ENCODE assay signal across 9 cellular contexts in genomic region chr12:53791735-53792326, GRCh38. TPM values are rescaled to one million over a fixed set of nuclear protein-coding genes. Genes with fewer than 3 reads are reported as not detected.
DNase-seq lines count a peak whose midpoint lies in the region; ATAC-seq and TF ChIP-seq lines count a peak whose summit lies in the region.
"Had no signal": no experiment of that assay in that cellular context is flagged by ENCODE, and none has a peak within 500 bp of the region (broad histone marks: within the 10 kb centered on the region; RNA-seq: fewer than 3 reads in every experiment).

No MANE protein-coding gene starts in this region.

- H3K4me2 ChIP-seq in PC-3 (ENCODE audit: low read length), result no peak overlapping the region

- no peaks in the 10 kb centered on the region for H3K36me3 ChIP-seq in PC-3 (ENCODE audit: low read depth, low read length)
- no peaks in the 10 kb centered on the region for H3K36me3 ChIP-seq in brain microvascular endothelial cell (replicated peaks)

- H3K27ac ChIP-seq in PC-3 (ENCODE audit: low read length) (no peak overlapping the region), brain microvascular endothelial cell (no peak overlapping the region)

- H4K20me1 ChIP-seq in PC-3 (ENCODE audit: low read length), result no peaks in the 10 kb centered on the region

- H3K4me3 Mint-ChIP-seq in progenitor cell of endocrine pancreas (ENCODE audit: low read depth), result no peak overlapping the region
- H3K4me3 Mint-ChIP-seq: naive B cell had no signal

- H3K9ac ChIP-seq in PC-3 (ENCODE audit: low read length), result no peak overlapping the region

- in situ Hi-C loops in brain microvascular endothelial cell (cut with HindIII; ENCODE audit: low pct_ligation_motif_present, low sequenced_read_pairs), result no loop called here

- no peak overlapping the region for H3K27ac Mint-ChIP-seq in progenitor cell of endocrine pancreas
- H3K27ac Mint-ChIP-seq: naive B cell had no signal

- H3K9me3 Mint-ChIP-seq in progenitor cell of endocrine pancreas (ENCODE audit: low read depth), result no peaks in the 10 kb centered on the region

- no peaks in the 10 kb centered on the region for H3K36me3 Mint-ChIP-seq in progenitor cell of endocrine pancreas (ENCODE audit: insufficient read depth)
- H3K36me3 Mint-ChIP-seq: naive B cell had no signal

- POLR2A ChIA-PET in PC-3 (lab: Charles Lee; ENCODE audit: unreplicated experiment), result no interaction called here

- no peak overlapping the region for H3K4me3 ChIP-seq in PC-3 (ENCODE audit: low read length)
- no peak overlapping the region for H3K4me3 ChIP-seq in brain microvascular endothelial cell (ENCODE audit: low read depth, low read length)

- ATAC-seq in PC-3 (no peak), GM21515 (IDR thresholded peaks at IDR 0.05; ENCODE audit: unreplicated experiment) (no peak), HG03159 (IDR thresholded peaks at IDR 0.05; ENCODE audit: unreplicated experiment) (no peak)

- DNase-seq in GM10266 (ENCODE audit: extremely low spot score) (peak; percentile 17), PC-3 (peak; percentile 37), brain microvascular endothelial cell (no peak), progenitor cell of endocrine pancreas (ENCODE audit: low spot score, unreplicated experiment) (no peak), cortex of kidney (lab: John Stamatoyannopoulos, UW) (no peak), middle frontal gyrus (ENCODE audit: extremely low spot score, low spot score) (no peak)
- DNase-seq: naive B cell had no signal

- H3K9me3 ChIP-seq in PC-3 (ENCODE audit: low read length), result no peaks in the 10 kb centered on the region

- H3K79me2 ChIP-seq in PC-3 (ENCODE audit: low read length), result no peaks in the 10 kb centered on the region

- 0 out of 2 replicates have a peak, but pooled peaks cover 3% of the 10 kb centered on the region for H3K9me2 ChIP-seq in PC-3 (replicated peaks; ENCODE audit: low read length)

- no peak overlapping the region for H2AFZ ChIP-seq in PC-3 (ENCODE audit: low read length)

- intact Hi-C loops in PC-3 (cut with micrococcal nuclease), result no loop called here

- peaks cover 17% of the 10 kb centered on the region for H3K4me1 ChIP-seq in PC-3 (ENCODE audit: insufficient read depth, low read length)

- BruUV-seq in PC-3 (replicated peaks; lab: Mats Ljungman, UMichigan), result no TSS peak

- TF ChIP-seq CTCF in GM10266 (IDR thresholded peaks at IDR 0.05; ENCODE audit: control insufficient read depth, insufficient read depth, low read depth, missing control alignments) (peak; percentile 48), PC-3 (conservative IDR thresholded peaks at IDR 0.05; ENCODE audit: low read depth, low read length) (peak; percentile 85), brain microvascular endothelial cell (IDR thresholded peaks at IDR 0.05; ENCODE audit: low read depth, low read length, missing control alignments) (peak; percentile 70), progenitor cell of endocrine pancreas (IDR thresholded peaks at IDR 0.05; ENCODE audit: unreplicated experiment) (peak; percentile 66)

- no peaks in the 10 kb centered on the region for H3K27me3 ChIP-seq in PC-3 (ENCODE audit: low read length)
- peaks cover 23% of the 10 kb centered on the region for H3K27me3 ChIP-seq in brain microvascular endothelial cell (replicated peaks)

- no peaks in the 10 kb centered on the region for H3F3A ChIP-seq in PC-3 (ENCODE audit: low read length, unreplicated experiment)

- CTCF ChIA-PET in PC-3 (lab: Charles Lee), result no interaction called here

- H3K4me1 Mint-ChIP-seq in progenitor cell of endocrine pancreas (ENCODE audit: low read depth), result no peaks in the 10 kb centered on the region
- H3K4me1 Mint-ChIP-seq: naive B cell had no signal

- H3K27me3 Mint-ChIP-seq in progenitor cell of endocrine pancreas, result peaks cover 36% of the 10 kb centered on the region

RNA-seq across cellular contexts. Expression of gene CISTR, which starts 40.1 kb away (rescaled TPM):
- not detected in 2 replicates for total RNA-seq in PC-3 (2014; rRNA removed)
- total RNA-seq in progenitor cell of endocrine pancreas, result 0.58 TPM in 1 of 2 replicates, not detected in the other

Comparison
In these comparisons a context has a peak if more than half of its experiments do, and no peak if none do; other contexts are left out.
1. DNase-seq: peak in GM10266 (single experiment) and PC-3 (single experiment); none in brain microvascular endothelial cell (single experiment), progenitor cell of endocrine pancreas (single experiment), cortex of kidney (single experiment) and middle frontal gyrus (single experiment).
2. Peak in every context shown above with its lines, with median percentiles within 50 percentile points of each other: CTCF ChIP-seq.